In genomic region chr1:58816747-58817221, GRCh38 we compare ENCODE assay signal across 8 cellular contexts. TPM values are rescaled to one million over a fixed set of nuclear protein-coding genes. Genes with fewer than 3 reads are reported as not detected.
DNase-seq lines count a peak whose midpoint lies in the region; ATAC-seq and TF ChIP-seq lines count a peak whose summit lies in the region.

No MANE protein-coding gene starts in this region.

- DNase-seq in Daoy (ENCODE audit: low read depth) (peak; percentile 15), NCI-H2029 (lab: John Stamatoyannopoulos, UW) (peak; percentile 84), osteocyte (ENCODE audit: extremely low spot score, unreplicated experiment) (no peak), NCI-H1048 (lab: John Stamatoyannopoulos, UW) (no peak), NCI-H146 treated with DMSO at 0.1 percent for 48 hours (lab: John Stamatoyannopoulos, UW; ENCODE audit: unreplicated experiment) (no peak)
- no peak for DNase-seq in effector memory CD4-positive, alpha-beta T cell

- H3K36me3 ChIP-seq in effector memory CD4-positive, alpha-beta T cell (ENCODE audit: control insufficient read depth, insufficient read depth, low read length): no peaks in the 10 kb centered on the region

- H3K9me3 Mint-ChIP-seq in osteocyte (ENCODE audit: unreplicated experiment): no peaks in the 10 kb centered on the region

- H3K27ac Mint-ChIP-seq in osteocyte (ENCODE audit: unreplicated experiment): peak overlapping the region; percentile 92

- no peak for TF ChIP-seq CTCF in osteocyte (IDR thresholded peaks at IDR 0.05)

- H3K27me3 ChIP-seq in effector memory CD4-positive, alpha-beta T cell (replicated peaks; ENCODE audit: control insufficient read depth, insufficient read depth, low read length, poor library complexity, severe bottlenecking): no peaks in the 10 kb centered on the region

- peak overlapping the region; percentile 76 for H3K27ac ChIP-seq in effector memory CD4-positive, alpha-beta T cell (ENCODE audit: insufficient read depth, low read length, poor library complexity, severe bottlenecking)

- H3K4me1 Mint-ChIP-seq in osteocyte (ENCODE audit: unreplicated experiment): peaks cover 61% of the 10 kb centered on the region

- H3K4me3 ChIP-seq in effector memory CD4-positive, alpha-beta T cell (ENCODE audit: insufficient read depth, low read depth, low read length, poor library complexity, severe bottlenecking): peak overlapping the region; percentile 79

- no peaks in the 10 kb centered on the region for H3K9me3 ChIP-seq in effector memory CD4-positive, alpha-beta T cell (ENCODE audit: control insufficient read depth, low read length)

- H3K36me3 Mint-ChIP-seq in osteocyte (ENCODE audit: unreplicated experiment): no peaks in the 10 kb centered on the region

- peak overlapping the region; percentile 78 for H3K4me3 Mint-ChIP-seq in osteocyte (ENCODE audit: unreplicated experiment)

- ATAC-seq in HG03442 (IDR thresholded peaks at IDR 0.05; ENCODE audit: unreplicated experiment) (no peak), GM19395 (IDR thresholded peaks at IDR 0.05; ENCODE audit: unreplicated experiment) (no peak)

- no peaks in the 10 kb centered on the region for H3K27me3 Mint-ChIP-seq in osteocyte (ENCODE audit: unreplicated experiment)

- H3K4me1 ChIP-seq in effector memory CD4-positive, alpha-beta T cell (ENCODE audit: control insufficient read depth, insufficient read depth, low read length, poor library complexity, severe bottlenecking): peaks cover 37% of the 10 kb centered on the region

RNA-seq across cellular contexts. Expression of gene JUN, which starts 32.9 kb away (rescaled TPM):
- 161 and 165 TPM in 2 replicates for total RNA-seq in Daoy (2014; rRNA removed; shearing (Covaris generic))
- total RNA-seq in osteocyte: 115 and 134 TPM in 2 replicates

Comparison
In these comparisons a context has a peak if more than half of its experiments do, and no peak if none do; other contexts are left out.
1. DNase-seq: peak in Daoy (single experiment) and NCI-H2029 (single experiment); none in effector memory CD4-positive, alpha-beta T cell (0 of 3), osteocyte (single experiment), NCI-H1048 (single experiment) and NCI-H146 treated with DMSO at 0.1 percent for 48 hours (single experiment).